Comparison of ENCODE assay signal across 11 cellular contexts in the genomic region with DNA sequence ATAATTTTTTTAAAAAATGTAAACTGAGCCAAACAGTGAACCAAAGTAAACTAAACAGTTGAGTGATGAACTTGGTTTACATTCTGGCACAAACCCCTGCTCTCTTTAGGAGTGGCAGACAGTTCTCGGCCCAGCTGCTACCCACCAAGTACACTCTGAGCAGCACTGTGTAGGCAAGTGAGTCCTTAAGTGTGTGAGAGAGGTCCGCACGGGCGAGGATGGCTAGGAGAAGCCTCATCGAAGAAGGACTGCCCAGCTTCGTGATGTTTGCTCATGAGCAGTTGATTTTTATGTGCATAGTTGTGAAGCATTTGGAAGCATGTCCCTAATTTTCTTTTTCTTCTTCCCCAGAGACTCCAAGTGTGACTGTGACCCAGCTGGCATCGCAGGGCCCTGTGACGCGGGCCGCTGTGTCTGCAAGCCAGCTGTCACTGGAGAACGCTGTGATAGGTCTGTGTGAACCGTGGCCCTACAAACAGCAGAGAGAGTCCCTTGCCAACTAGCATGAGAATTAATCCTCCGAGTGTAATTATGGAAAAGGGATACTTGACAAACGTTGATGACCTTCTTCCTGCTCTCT. TPM values are rescaled to one million over a fixed set of nuclear protein-coding genes. Genes with fewer than 3 reads are reported as not detected.
DNase-seq lines count a peak whose midpoint lies in the region; ATAC-seq, FAIRE-seq and TF ChIP-seq lines count a peak whose summit lies in the region.
"Had no signal": no experiment of that assay in that cellular context is flagged by ENCODE, and none has a peak within 500 bp of the region (broad histone marks: within the 10 kb centered on the region; RNA-seq: fewer than 3 reads in every experiment).

No MANE protein-coding gene starts in this region.

- H3K56ac ChIP-seq in mesendoderm (ENCODE audit: low read length): no peak overlapping the region

- H3K4me1 ChIP-seq in muscle layer of duodenum (ENCODE audit: control insufficient read depth in 1 of 2, insufficient read depth in 2 of 2, low read length in 2 of 2) (peaks cover 5 to 24% of the 10 kb centered on the region in 2 donors), mesendoderm (ENCODE audit: control insufficient read depth, low read depth, low read length) (peaks cover 5% of the 10 kb centered on the region)

- no peak overlapping the region for H4K5ac ChIP-seq in mesendoderm (ENCODE audit: low read length)

- no peak for TF ChIP-seq CTCF in brain (conservative IDR thresholded peaks at IDR 0.05)

- H3K4ac ChIP-seq in mesendoderm (ENCODE audit: low read depth, low read length): no peak overlapping the region

- H3K18ac ChIP-seq in mesendoderm (ENCODE audit: low read length): no peak overlapping the region

- H3K4me3 ChIP-seq in muscle layer of duodenum (ENCODE audit: low read depth in 1 of 2, low read length in 2 of 2): no peak overlapping the region
- H3K4me3 ChIP-seq in mesendoderm (ENCODE audit: low read length): no peak overlapping the region

- no peaks in the 10 kb centered on the region for H3K79me1 ChIP-seq in mesendoderm (ENCODE audit: low read length)

- H3K36me3 Mint-ChIP-seq in brain: no peaks in the 10 kb centered on the region

- no peak overlapping the region for H4K8ac ChIP-seq in mesendoderm (ENCODE audit: low read depth, low read length)

- H2AK5ac ChIP-seq in mesendoderm (ENCODE audit: low read length): no peak overlapping the region

- H3K27me3 Mint-ChIP-seq in brain: peaks cover 3% of the 10 kb centered on the region

- DNase-seq in AG08395 (ENCODE audit: low spot score): peak; percentile 26
- peak; percentile 26 for DNase-seq in NCI-H1436 treated with DMSO at 0.1 percent for 48 hours (lab: John Stamatoyannopoulos, UW)
- no peak for DNase-seq in mesendoderm
- no peak for DNase-seq in RCC 7860 (ENCODE audit: low spot score)
- no peak for DNase-seq in Kasumi-1 (lab: John Stamatoyannopoulos, UW)
- DNase-seq: kidney glomerular epithelial cell, T-helper 2 cell had no signal

- H3K27ac ChIP-seq in muscle layer of duodenum (ENCODE audit: low read length): peak overlapping the region; percentile 73
- H3K27ac ChIP-seq in mesendoderm (ENCODE audit: low read depth, low read length): no peak overlapping the region

- H3K4me1 Mint-ChIP-seq in brain: peaks cover 62% of the 10 kb centered on the region

- H3K9me3 ChIP-seq in muscle layer of duodenum (ENCODE audit: control insufficient read depth in 1 of 2, low read length in 2 of 2): no peaks in the 10 kb centered on the region

- ATAC-seq in HG03439 (IDR thresholded peaks at IDR 0.05; ENCODE audit: unreplicated experiment): no peak

- H2BK5ac ChIP-seq in mesendoderm (ENCODE audit: low read length): no peak overlapping the region

- H3K27me3 ChIP-seq in muscle layer of duodenum (ENCODE audit: low read depth, low read length) (no peaks in the 10 kb centered on the region), mesendoderm (ENCODE audit: insufficient read depth, low read length, poor library complexity) (no peaks in the 10 kb centered on the region)

- FAIRE-seq in RCC 7860 (lab: Jason Lieb, UNC): no peak

- peak overlapping the region in 2 of 5 experiments; percentile 12 to 53 for H3K4me3 Mint-ChIP-seq in brain

- peak overlapping the region in 4 of 5 experiments; percentile 81 to 96 (median 88) for H3K27ac Mint-ChIP-seq in brain
- H3K27ac Mint-ChIP-seq: progenitor cell of endocrine pancreas had no signal

- H2BK15ac ChIP-seq in mesendoderm (replicated peaks; ENCODE audit: low read depth): no peak overlapping the region

- H3K36me3 ChIP-seq in muscle layer of duodenum (ENCODE audit: control insufficient read depth in 1 of 2, insufficient read depth in 2 of 2, low read length in 2 of 2): no peaks in the 10 kb centered on the region
- H3K36me3 ChIP-seq in mesendoderm (ENCODE audit: control insufficient read depth, insufficient read depth, low read length): no peaks in the 10 kb centered on the region

- H3K4me2 ChIP-seq in mesendoderm (ENCODE audit: low read length): no peak overlapping the region

- no peak overlapping the region for H2BK120ac ChIP-seq in mesendoderm (ENCODE audit: low read depth, low read length)

- no peaks in the 10 kb centered on the region for H3K9me3 Mint-ChIP-seq in brain

- H3K23ac ChIP-seq in mesendoderm (ENCODE audit: low read length): no peak overlapping the region

- no peak overlapping the region for H3K9ac ChIP-seq in mesendoderm (ENCODE audit: low read length)

- WGBS in mesendoderm (ENCODE audit: extremely low coverage, insufficient coverage, low lambda C conversion rate): no CpG with 5 or more reads among the region's 14 CpGs

- no peaks in the 10 kb centered on the region for H3K79me2 ChIP-seq in mesendoderm (ENCODE audit: control insufficient read depth, insufficient read depth, low read length)

RNA-seq across cellular contexts. Expression of a gene that starts 32.1 kb away (rescaled TPM):
- 0.56 TPM for polyA plus RNA-seq in brain (ENCODE audit: insufficient read depth, low read depth, low replicate concordance)
- 6.4 TPM for polyA plus RNA-seq in mesendoderm (2013, experiment 1 of 2)
- polyA plus RNA-seq in mesendoderm (2013, experiment 2 of 2): 6.9 TPM

Comparison
In these comparisons a context has a peak if more than half of its experiments do, and no peak if none do; other contexts are left out.
1. DNase-seq: peak in AG08395 (single experiment) and NCI-H1436 treated with DMSO at 0.1 percent for 48 hours (single experiment); none in mesendoderm (single experiment), RCC 7860 (single experiment) and Kasumi-1 (0 of 2).